ENCODE assay signal across 1 cellular context in genomic region chr4:86934772-86935498, GRCh38.
TF ChIP-seq lines count a peak whose summit lies in the region.

TSS of gene AFF1 (plus strand) at chr4:86935011. CDS start at chr4:86948534, 13,523 bp downstream.

TF ChIP-seq in HepG2, 621 proteins besides CTCF, POLR2A, EP300 and RAD21 (continued from another document and continues in another):
- TF ChIP-seq ZBTB46 (CRISPR knock-in tag; IDR thresholded peaks at IDR 0.05; ENCODE audit: borderline replicate concordance): 0 out of 2 replicates have a peak, but pooled peaks have one; percentile 62
- TF ChIP-seq ATF5 (CRISPR knock-in tag; IDR thresholded peaks at IDR 0.05; ENCODE audit: low read depth): 0 out of 2 replicates have a peak, but pooled peaks have one; percentile 74
- no peak for TF ChIP-seq ZNF136 (CRISPR knock-in tag; IDR thresholded peaks at IDR 0.05; ENCODE audit: low read depth)
- TF ChIP-seq SYNCRIP (IDR thresholded peaks at IDR 0.05; ENCODE audit: insufficient read depth, low read depth, low read length): no peak
- no peak for TF ChIP-seq MAFG (CRISPR knock-in tag; IDR thresholded peaks at IDR 0.05)
- TF ChIP-seq NFAT5 (CRISPR knock-in tag; IDR thresholded peaks at IDR 0.05): peak; percentile 62; the same call in 1 of the 2 replicates
- TF ChIP-seq ZNF10 (CRISPR knock-in tag; IDR thresholded peaks at IDR 0.05; ENCODE audit: borderline replicate concordance, low read depth): no peak
- peak; percentile 76; the same call in 1 of the 3 replicates for TF ChIP-seq MXI1 (IDR thresholded peaks at IDR 0.05; ENCODE audit: borderline replicate concordance, low read depth, low read length)
- TF ChIP-seq ZNF772 (CRISPR knock-in tag; IDR thresholded peaks at IDR 0.05): peak; percentile 71; the same call in 1 of the 2 replicates
- peak; percentile 64; the same call in 1 of the 2 replicates for TF ChIP-seq ZBTB38 (CRISPR knock-in tag; IDR thresholded peaks at IDR 0.05)
- no peak for TF ChIP-seq MIER2 (CRISPR knock-in tag; IDR thresholded peaks at IDR 0.05)
- peak; percentile 84; the same call in 1 of the 2 replicates for TF ChIP-seq ZNF556 (CRISPR knock-in tag; IDR thresholded peaks at IDR 0.05; ENCODE audit: borderline replicate concordance)
- TF ChIP-seq ZNF605 (CRISPR knock-in tag; IDR thresholded peaks at IDR 0.05): no peak; the same call in 1 of the 2 replicates
- no peak for TF ChIP-seq CSRNP1 (CRISPR knock-in tag; IDR thresholded peaks at IDR 0.05)
- no peak for TF ChIP-seq WIZ (CRISPR knock-in tag; IDR thresholded peaks at IDR 0.05)
- peak; percentile 66; the same call in 1 of the 2 replicates for TF ChIP-seq ZNF709 (CRISPR knock-in tag; IDR thresholded peaks at IDR 0.05)
- TF ChIP-seq KDM3A (CRISPR knock-in tag; IDR thresholded peaks at IDR 0.05; ENCODE audit: low read depth): peak; percentile 41; the same call in 1 of the 2 replicates
- TF ChIP-seq RXRB (CRISPR knock-in tag; IDR thresholded peaks at IDR 0.05; ENCODE audit: borderline replicate concordance): peak; percentile 12; the same call in 1 of the 2 replicates
- TF ChIP-seq IKZF5 (CRISPR knock-in tag; IDR thresholded peaks at IDR 0.05): peak; percentile 45; the same call in 1 of the 2 replicates
- TF ChIP-seq ZNF44 (CRISPR knock-in tag; IDR thresholded peaks at IDR 0.05): no peak
- peak; percentile 86 for TF ChIP-seq MAX (IDR thresholded peaks at IDR 0.05)
- no peak for TF ChIP-seq ISX (CRISPR knock-in tag; conservative IDR thresholded peaks at IDR 0.05)
- peak; percentile 97 for TF ChIP-seq ZBED4 (CRISPR knock-in tag; IDR thresholded peaks at IDR 0.05; ENCODE audit: borderline replicate concordance)
- no peak for TF ChIP-seq EHMT2 (IDR thresholded peaks at IDR 0.05; ENCODE audit: borderline replicate concordance, low read depth, low read length)
- TF ChIP-seq FOXA1 (IDR thresholded peaks at IDR 0.05): no peak
- no peak for TF ChIP-seq FOXA1 (CRISPR knock-in tag; IDR thresholded peaks at IDR 0.05)
- no peak for TF ChIP-seq PTBP1 (IDR thresholded peaks at IDR 0.05; ENCODE audit: low read depth, low read length, poor library complexity, severe bottlenecking)
- TF ChIP-seq ZGPAT (CRISPR knock-in tag; IDR thresholded peaks at IDR 0.05): peak; percentile 70; the same call in 1 of the 2 replicates
- no peak for TF ChIP-seq TCF7 (IDR thresholded peaks at IDR 0.05; ENCODE audit: low read depth)
- TF ChIP-seq ZNF672 (CRISPR knock-in tag; IDR thresholded peaks at IDR 0.05): no peak
- TF ChIP-seq SKI (IDR thresholded peaks at IDR 0.05; ENCODE audit: partially characterized antibody): peak; percentile 63
- TF ChIP-seq SNAI1 (CRISPR knock-in tag; IDR thresholded peaks at IDR 0.05; ENCODE audit: borderline replicate concordance): no peak; the same call in 1 of the 2 replicates
- TF ChIP-seq ONECUT2 (CRISPR knock-in tag; IDR thresholded peaks at IDR 0.05): no peak
- no peak for TF ChIP-seq KLF9 (CRISPR knock-in tag; IDR thresholded peaks at IDR 0.05; ENCODE audit: low read depth)
- no peak; the same call in 1 of the 2 replicates for TF ChIP-seq ARID5B (CRISPR knock-in tag; IDR thresholded peaks at IDR 0.05)
- 0 out of 2 replicates have a peak, but pooled peaks have one; percentile 16 for TF ChIP-seq KDM5A (IDR thresholded peaks at IDR 0.05; ENCODE audit: borderline replicate concordance, low read length)
